ENCODE assay signal across 12 cellular contexts in the genomic region with DNA sequence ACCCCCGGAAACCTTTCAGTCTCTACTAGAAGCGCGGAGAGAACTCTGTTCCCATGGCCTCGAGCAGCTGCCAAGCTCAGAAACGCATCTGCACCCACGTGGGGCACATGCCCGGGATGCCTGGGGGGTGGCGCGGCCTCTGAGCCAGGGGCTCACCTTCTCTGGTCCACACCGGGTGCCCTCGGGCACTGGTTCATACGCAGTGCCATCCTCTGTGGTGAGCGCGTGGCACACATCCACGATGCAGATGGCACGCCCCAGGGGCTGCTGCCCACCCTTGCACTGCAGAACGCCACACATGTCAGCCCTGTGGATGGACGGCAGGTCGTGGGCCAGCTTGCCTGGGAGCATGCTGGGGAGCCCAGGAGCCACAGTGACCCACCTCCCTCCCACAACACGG. TPM values are rescaled to one million over a fixed set of nuclear protein-coding genes. Genes with fewer than 3 reads are reported as not detected.
"Had no signal": no experiment of that assay in that cellular context is flagged by ENCODE, and none has a peak within 500 bp of the region (broad histone marks: within the 10 kb centered on the region; RNA-seq: fewer than 3 reads in every experiment).

No MANE protein-coding gene starts in this region.

- H2AFZ ChIP-seq: GM23248 had no signal

- H3K27ac ChIP-seq: GM23248, HL-60, KMS-11 had no signal

- H3K4me3 ChIP-seq: GM23248, HAP-1 had no signal

- H3K4me2 ChIP-seq: KMS-11 had no signal

- DNase-seq: GM23248, GOT3, H7, KBM-7 had no signal

- H3K36me3 ChIP-seq: HAP-1 had no signal

- FAIRE-seq: HepG2 had no signal

- H3K9ac ChIP-seq: GM23248, KMS-11 had no signal

- H3K4me1 ChIP-seq: HAP-1 had no signal

- ATAC-seq: HCT116, HepG2 had no signal

- H3K9me3 ChIP-seq: HAP-1 had no signal

RNA-seq across cellular contexts. Expression of a gene that starts 6.5 kb away (rescaled TPM):
- polyA plus RNA-seq: GM23248 had no signal

RNA-seq across cellular contexts. Expression of a gene that starts 32.5 kb away (rescaled TPM):
- total RNA-seq: GM23248, H4, HepG2 had no signal
- polyA plus RNA-seq: GM23248, HepG2, IgD-negative memory B cell had no signal

RNA-seq across cellular contexts. Expression of a gene that starts 40.2 kb away (rescaled TPM):
- total RNA-seq: GM23248, H4, HepG2, HT1080 had no signal
- polyA plus RNA-seq: GM23248, HepG2, IgD-negative memory B cell had no signal
